10 cellular contexts compared by ENCODE assay signal in the genomic region with DNA sequence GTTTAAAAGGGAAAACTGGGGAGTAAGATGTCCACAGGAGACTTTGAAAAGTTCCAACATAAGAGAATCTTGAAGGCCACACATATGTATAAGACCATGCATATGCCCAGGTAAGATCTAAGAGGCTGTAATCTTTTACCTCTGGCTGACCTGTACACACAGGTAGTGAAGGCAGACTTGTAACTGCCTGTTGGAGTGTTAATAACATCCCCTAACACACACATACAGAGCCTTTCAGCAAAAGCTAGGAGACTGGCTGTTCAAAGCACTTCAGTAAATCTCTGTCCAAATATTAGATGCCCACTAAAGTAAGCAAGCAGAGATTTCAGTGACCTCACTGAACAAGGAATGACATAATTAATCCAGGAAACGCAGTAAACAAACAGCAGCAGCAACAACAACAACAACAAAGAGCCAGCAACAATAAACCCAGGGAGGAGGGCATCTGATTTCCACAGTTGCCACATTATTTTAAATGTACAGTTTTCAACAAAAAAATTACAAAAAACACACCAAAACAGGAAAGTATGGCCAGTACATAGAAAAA. TPM values are rescaled to one million over a fixed set of nuclear protein-coding genes. Genes with fewer than 3 reads are reported as not detected.
"Had no signal": no experiment of that assay in that cellular context is flagged by ENCODE, and none has a peak within 500 bp of the region (broad histone marks: within the 10 kb centered on the region; RNA-seq: fewer than 3 reads in every experiment).

No MANE protein-coding gene starts in this region.

- H3K27ac Mint-ChIP-seq: activated naive CD4-positive, alpha-beta T cell treated with anti-CD3 and anti-CD28 coated beads, Interleukin-2, amount 50 U/mL, for 72 hours; memory B cell; T-helper 17 cell had no signal

- H3K9me3 Mint-ChIP-seq: activated naive CD4-positive, alpha-beta T cell treated with anti-CD3 and anti-CD28 coated beads, Interleukin-2, amount 50 U/mL, for 72 hours had no signal

- DNase-seq: amygdala; foreskin keratinocyte; stimulated activated CD4-positive, alpha-beta T cell treated with anti-CD3 and anti-CD28 coated beads, Interleukin-4, amount 100 ng/mL, for 1 hour; stimulated activated CD8-positive, alpha-beta memory T cell treated with anti-CD3 and anti-CD28 coated beads, Interleukin-4, amount 100 ng/mL, for 48 hours; stimulated activated naive CD8-positive, alpha-beta T cell treated with anti-CD3 and anti-CD28 coated beads, Interleukin-15, Interleukin-2, amounts not matched to agents 100 U/mL and 50 U/mL, for 24 hours; T-helper 17 cell had no signal

- H3K4me3 Mint-ChIP-seq: memory B cell, nephron, T-helper 17 cell had no signal

- H3K27me3 Mint-ChIP-seq: memory B cell, T-helper 17 cell had no signal

- ATAC-seq: activated CD4-positive, CD25-positive, alpha-beta regulatory T cell treated with anti-CD3 and anti-CD28 coated beads, Interleukin-2, amount 50 U/mL, for 24 hours; activated naive CD4-positive, alpha-beta T cell treated with anti-CD3 and anti-CD28 coated beads, Interleukin-2, amount 50 U/mL, for 72 hours; foreskin keratinocyte; stimulated activated naive CD8-positive, alpha-beta T cell treated with anti-CD3 and anti-CD28 coated beads, Interleukin-15, Interleukin-2, amounts not matched to agents 100 U/mL and 50 U/mL, for 24 hours; T-helper 17 cell had no signal

RNA-seq across cellular contexts. Expression of a gene that starts 59.7 kb away (rescaled TPM):
- total RNA-seq: activated naive CD4-positive, alpha-beta T cell treated with anti-CD3 and anti-CD28 coated beads, Interleukin-2, amount 50 U/mL, for 72 hours had no signal
